8 cellular contexts compared by ENCODE assay signal in genomic region chr2:180983468-180984388, GRCh38. TPM values are rescaled to one million over a fixed set of nuclear protein-coding genes. Genes with fewer than 3 reads are reported as not detected.
DNase-seq lines count a peak whose midpoint lies in the region; ATAC-seq and TF ChIP-seq lines count a peak whose summit lies in the region.

No MANE protein-coding gene starts in this region.

- H3K4me1 Mint-ChIP-seq in neural progenitor cell = peaks cover 55% of the 10 kb centered on the region

- H4K20me1 ChIP-seq in BLaER1 (peaks cover 12% of the 10 kb centered on the region; the same call in 1 of the 2 replicates), neural progenitor cell (ENCODE audit: low read depth) (peaks cover 9% of the 10 kb centered on the region)

- DNase-seq in GM13977 (ENCODE audit: low spot score) (peak; percentile 37), NCI-H128 (lab: John Stamatoyannopoulos, UW; ENCODE audit: unreplicated experiment) (peak; percentile 9), SW480 (ENCODE audit: low spot score) (peak; percentile 57), esophagus muscularis mucosa (ENCODE audit: extremely low spot score) (no peak), neural progenitor cell (ENCODE audit: low spot score) (peak; percentile 72), posterior vena cava (ENCODE audit: low spot score) (no peak)

- H3K9ac ChIP-seq in BLaER1 = peak overlapping the region; percentile 73
- H3K9ac ChIP-seq in neural progenitor cell = peak overlapping the region; percentile 20

- H3K4me3 ChIP-seq in BLaER1 = peak overlapping the region; percentile 90; the same call in 1 of the 2 replicates
- peak overlapping the region in 1 of 4 donors; percentile 19 for H3K4me3 ChIP-seq in esophagus muscularis mucosa
- peak overlapping the region; percentile 76 for H3K4me3 ChIP-seq in neural progenitor cell

- H2AFZ ChIP-seq in neural progenitor cell (replicated peaks) = peak overlapping the region; percentile 84

- H3K27me3 ChIP-seq in BLaER1 (no peaks in the 10 kb centered on the region), esophagus muscularis mucosa (no peaks in the 10 kb centered on the region), neural progenitor cell (no peaks in the 10 kb centered on the region)

- TF ChIP-seq POLR2A in esophagus muscularis mucosa (IDR thresholded peaks at IDR 0.05; ENCODE audit: low read depth) = no peak

- peak overlapping the region; percentile 82 for H3K27ac ChIP-seq in BLaER1
- no peak overlapping the region for H3K27ac ChIP-seq in esophagus muscularis mucosa (replicated peaks in 1 of 4)
- H3K27ac ChIP-seq in neural progenitor cell = no peak overlapping the region

- no peak for TF ChIP-seq EP300 in esophagus muscularis mucosa (IDR thresholded peaks at IDR 0.05)

- intact Hi-C loops in esophagus muscularis mucosa (cut with DNase I) = loop anchor here (5.0 kb wide), 1 partner anchor 976 kb away; the partner anchor contains the start of gene CWC22
- intact Hi-C loops in posterior vena cava (cut with DNase I) = no loop called here

- H3K9me3 Mint-ChIP-seq in neural progenitor cell = no peaks in the 10 kb centered on the region

- TF ChIP-seq CTCF in GM13977 (IDR thresholded peaks at IDR 0.05; ENCODE audit: extremely low read depth, insufficient read depth, missing control alignments) (peak; percentile 39), esophagus muscularis mucosa (IDR thresholded peaks at IDR 0.05) (peak; percentile 27 to 36 (median 28)), neural progenitor cell (IDR thresholded peaks at IDR 0.05) (peak; percentile 47)

- peak overlapping the region; percentile 97 for H3K27ac Mint-ChIP-seq in neural progenitor cell

- peaks cover 77% of the 10 kb centered on the region for H3K79me2 ChIP-seq in neural progenitor cell (ENCODE audit: low read depth)

- peaks cover 14% of the 10 kb centered on the region for H3F3A ChIP-seq in neural progenitor cell (ENCODE audit: low read depth)

- peaks cover 3% of the 10 kb centered on the region for H3K27me3 Mint-ChIP-seq in neural progenitor cell (ENCODE audit: insufficient read depth, low read depth)

- peak; percentile 35 for ATAC-seq in HG02840 (IDR thresholded peaks at IDR 0.05; ENCODE audit: low FRiP score, unreplicated experiment)

- peaks cover 6% of the 10 kb centered on the region; the same call in 1 of the 2 replicates for H3K36me3 ChIP-seq in BLaER1
- no peaks in the 10 kb centered on the region for H3K36me3 ChIP-seq in esophagus muscularis mucosa
- no peaks in the 10 kb centered on the region for H3K36me3 ChIP-seq in neural progenitor cell

- in situ Hi-C loops in GM13977 (cut with MboI; ENCODE audit: low pct_unique_long_range_greater_than_20kb, low sequenced_read_pairs, unreplicated experiment) = no loop called here

- peaks cover 10% of the 10 kb centered on the region for H3K36me3 Mint-ChIP-seq in neural progenitor cell

- H3K9me3 ChIP-seq in BLaER1 = no peaks in the 10 kb centered on the region
- no peaks in the 10 kb centered on the region for H3K9me3 ChIP-seq in esophagus muscularis mucosa
- H3K9me3 ChIP-seq in neural progenitor cell (ENCODE audit: low read depth) = no peaks in the 10 kb centered on the region

- peak overlapping the region; percentile 100 for H3K4me3 Mint-ChIP-seq in neural progenitor cell

- H3K4me2 ChIP-seq in BLaER1 (peak overlapping the region; percentile 88), neural progenitor cell (peak overlapping the region; percentile 91)

- H3K4me1 ChIP-seq in BLaER1 (peaks cover 50% of the 10 kb centered on the region), esophagus muscularis mucosa (peaks cover 46 to 73% (median 62%) of the 10 kb centered on the region in 4 donors), neural progenitor cell (peaks cover 59% of the 10 kb centered on the region)

RNA-seq across cellular contexts. Expression of gene UBE2E3, which starts 3.3 kb away (rescaled TPM):
- total RNA-seq in esophagus muscularis mucosa (10 to 100 TPM; 32.8 to 57.7 (median 40.2) TPM), neural progenitor cell (ENCODE audit: low replicate concordance) (343 and 379 TPM in 2 replicates), posterior vena cava (10 to 100 TPM; 39.2 to 41.8 TPM)

Comparison
In these comparisons a context has a peak if more than half of its experiments do, and no peak if none do; other contexts are left out.
1. DNase-seq: peak in GM13977 (single experiment), NCI-H128 (single experiment), SW480 (single experiment) and neural progenitor cell (single experiment); none in esophagus muscularis mucosa (single experiment) and posterior vena cava (single experiment).
2. Peak in every context shown above with its lines, with median percentiles within 50 percentile points of each other: CTCF ChIP-seq.